12 cellular contexts compared by ENCODE assay signal in genomic region chr9:109859447-109859846, GRCh38.
A peak's percentile ranks its signal among the peaks of the same experiment; 100 is the strongest.
DNase-seq lines count a peak whose midpoint lies in the region; ATAC-seq, FAIRE-seq and TF ChIP-seq lines count a peak whose summit lies in the region.
"Had no signal": no experiment of that assay in that cellular context is flagged by ENCODE, and none has a peak within 500 bp of the region (broad histone marks: within the 10 kb centered on the region; RNA-seq: fewer than 3 reads in every experiment).

No MANE protein-coding gene starts in this region.

- H3K27me3 Mint-ChIP-seq in progenitor cell of endocrine pancreas: peaks cover 9% of the 10 kb centered on the region

- no peaks in the 10 kb centered on the region for H3K79me2 ChIP-seq in HepG2 (ENCODE audit: insufficient read depth, low read length)
- no peaks in the 10 kb centered on the region for H3K79me2 ChIP-seq in PC-9 (ENCODE audit: low read depth)

- no peaks in the 10 kb centered on the region for H3K9me2 ChIP-seq in PC-9 (ENCODE audit: insufficient read depth)

- H3K27me3 ChIP-seq in right lobe of liver (no peaks in the 10 kb centered on the region), HepG2 (ENCODE audit: control insufficient read depth in 1 of 2, insufficient read depth in 2 of 2, low read length in 2 of 2) (no peaks in the 10 kb centered on the region), PC-9 (ENCODE audit: insufficient read depth, low read depth) (no peaks in the 10 kb centered on the region)
- H3K27me3 ChIP-seq: upper lobe of left lung had no signal

- H4K20me1 ChIP-seq in HepG2 (ENCODE audit: insufficient read depth, low read length): no peaks in the 10 kb centered on the region
- no peaks in the 10 kb centered on the region for H4K20me1 ChIP-seq in PC-9 (ENCODE audit: insufficient read depth)

- no peak overlapping the region for H3K4me3 Mint-ChIP-seq in progenitor cell of endocrine pancreas (ENCODE audit: low read depth)
- H3K4me3 Mint-ChIP-seq: effector memory CD8-positive, alpha-beta T cell had no signal

- H3K4me1 ChIP-seq in right lobe of liver (peaks cover 0 to 3% (median 0%) of the 10 kb centered on the region in 4 donors), HepG2 (ENCODE audit: insufficient read depth, low read length) (no peaks in the 10 kb centered on the region), PC-9 (replicated peaks; ENCODE audit: insufficient read depth) (no peaks in the 10 kb centered on the region)

- no peak for TF ChIP-seq RAD21 in HepG2 (CRISPR knock-in tag; IDR thresholded peaks at IDR 0.05)

- no peak for FAIRE-seq in HepG2 (lab: Jason Lieb, UNC)

- TF ChIP-seq CTCF in right lobe of liver (IDR thresholded peaks at IDR 0.05): peak; percentile 4 to 22 (median 14)
- no peak for TF ChIP-seq CTCF in HepG2 (CRISPR knock-in tag; IDR thresholded peaks at IDR 0.05)
- TF ChIP-seq CTCF in PC-9 (conservative IDR thresholded peaks at IDR 0.05): peak; percentile 55
- peak; percentile 51 for TF ChIP-seq CTCF in fibroblast of mammary gland (conservative IDR thresholded peaks at IDR 0.05; ENCODE audit: control insufficient read depth, insufficient read depth, low read depth, low read length)
- no peak for TF ChIP-seq CTCF in progenitor cell of endocrine pancreas (IDR thresholded peaks at IDR 0.05; ENCODE audit: unreplicated experiment)

- DNase-seq in right lobe of liver (no peak), HepG2 (ENCODE audit: low spot score) (no peak), PC-9 (no peak), fibroblast of mammary gland (ENCODE audit: low read depth) (no peak), NCI-H2196 treated with DMSO at 0.1 percent for 48 hours (lab: John Stamatoyannopoulos, UW; ENCODE audit: unreplicated experiment) (no peak), SKM-1 treated with dmso at 0.1 percent for 144 hours (lab: John Stamatoyannopoulos, UW; ENCODE audit: unreplicated experiment) (no peak), progenitor cell of endocrine pancreas (ENCODE audit: low spot score, unreplicated experiment) (no peak)
- DNase-seq: effector memory CD8-positive, alpha-beta T cell; NCI-H2029; T1000; upper lobe of left lung had no signal

- TF ChIP-seq EP300 in HepG2 (IDR thresholded peaks at IDR 0.05; ENCODE audit: low read depth in 2 of 2, low read length in 2 of 2) (no peak), HepG2 (CRISPR knock-in tag; IDR thresholded peaks at IDR 0.05; ENCODE audit: borderline replicate concordance) (no peak)

- no peaks in the 10 kb centered on the region for H3K9me3 ChIP-seq in right lobe of liver
- H3K9me3 ChIP-seq in HepG2 (ENCODE audit: low read length): no peaks in the 10 kb centered on the region
- H3K9me3 ChIP-seq in PC-9 (ENCODE audit: insufficient read depth, low read depth): no peaks in the 10 kb centered on the region
- H3K9me3 ChIP-seq: upper lobe of left lung had no signal

- POLR2A ChIA-PET in HepG2 (lab: Yijun Ruan, JAX) (no interaction called here), PC-9 (lab: Charles Lee; ENCODE audit: unreplicated experiment) (no interaction called here)

- no peak overlapping the region for H3K27ac Mint-ChIP-seq in progenitor cell of endocrine pancreas
- H3K27ac Mint-ChIP-seq: effector memory CD8-positive, alpha-beta T cell had no signal

- no TSS peak for BruUV-seq in HepG2 (replicated peaks; lab: Mats Ljungman, UMichigan)
- no TSS peak for BruUV-seq in PC-9 (replicated peaks; lab: Mats Ljungman, UMichigan)

- intact Hi-C loops in right lobe of liver (cut with DNase I) (no loop called here), HepG2 (cut with micrococcal nuclease; ENCODE audit: unreplicated experiment) (no loop called here), PC-9 (cut with micrococcal nuclease; ENCODE audit: unreplicated experiment) (no loop called here)

- no peaks in the 10 kb centered on the region for H3K36me3 Mint-ChIP-seq in progenitor cell of endocrine pancreas (ENCODE audit: insufficient read depth)

- H3K9ac ChIP-seq in HepG2 (ENCODE audit: insufficient read depth, low read depth, low read length): no peak overlapping the region

- no peaks in the 10 kb centered on the region for H3K4me1 Mint-ChIP-seq in progenitor cell of endocrine pancreas (ENCODE audit: low read depth)

- 53% methylated on average over 2 of the region's 2 CpGs for WGBS in right lobe of liver (ENCODE audit: insufficient coverage, low coverage, low lambda C conversion rate, missing lambda C conversion rate)
- WGBS in HepG2 (ENCODE audit: low lambda C conversion rate): 31% methylated on average over 2 of the region's 2 CpGs

- H3K9me3 Mint-ChIP-seq in progenitor cell of endocrine pancreas (ENCODE audit: low read depth): no peaks in the 10 kb centered on the region
- H3K9me3 Mint-ChIP-seq: effector memory CD8-positive, alpha-beta T cell had no signal

- no peaks in the 10 kb centered on the region for H3F3A ChIP-seq in PC-9 (ENCODE audit: insufficient read depth, low read depth)

- H3K4me3 ChIP-seq in right lobe of liver: no peak overlapping the region
- H3K4me3 ChIP-seq in HepG2 (replicated peaks in 1 of 3; ENCODE audit: insufficient read depth in 1 of 3, low read depth in 2 of 3, low read length in 3 of 3): no peak overlapping the region
- H3K4me3 ChIP-seq in PC-9: no peak overlapping the region
- no peak overlapping the region for H3K4me3 ChIP-seq in fibroblast of mammary gland (ENCODE audit: control insufficient read depth, low read depth, low read length)
- H3K4me3 ChIP-seq: upper lobe of left lung had no signal

- CTCF ChIA-PET in HepG2 (lab: Yijun Ruan, JAX; ENCODE audit: low intra/inter-chr PET ratio, low total read pairs): no interaction called here
- CTCF ChIA-PET in PC-9 (lab: Charles Lee): interaction anchor here (0.6 kb wide), 1 partner anchor 226 kb away, joined by 7 read pairs; no protein-coding TSS in a partner anchor

- ATAC-seq in right lobe of liver (no peak), HepG2 (no peak), HG03521 (IDR thresholded peaks at IDR 0.05; ENCODE audit: unreplicated experiment) (no peak)
- ATAC-seq: effector memory CD8-positive, alpha-beta T cell had no signal

- H3K36me3 ChIP-seq in right lobe of liver (no peaks in the 10 kb centered on the region), HepG2 (replicated peaks in 1 of 2; ENCODE audit: control insufficient read depth in 1 of 2, insufficient read depth in 2 of 2, low read length in 2 of 2) (no peaks in the 10 kb centered on the region), PC-9 (ENCODE audit: low read depth) (no peaks in the 10 kb centered on the region)
- H3K36me3 ChIP-seq: upper lobe of left lung had no signal

- H3K27ac ChIP-seq in right lobe of liver (no peak overlapping the region), HepG2 (ENCODE audit: extremely low read length, insufficient read depth, low read length) (no peak overlapping the region), PC-9 (no peak overlapping the region)

- in situ Hi-C loops in HepG2 (cut with HindIII; ENCODE audit: extremely low pct_ligation_motif_present, low pct_unique_long_range_greater_than_20kb): no loop called here

- TF ChIP-seq POLR2A in right lobe of liver (IDR thresholded peaks at IDR 0.05) (no peak), HepG2 (IDR thresholded peaks at IDR 0.05; ENCODE audit: insufficient read depth in 1 of 2, low read depth in 2 of 2, low read length in 2 of 2) (no peak)

- H2AFZ ChIP-seq in HepG2 (ENCODE audit: low read length): no peak overlapping the region
- H2AFZ ChIP-seq in PC-9: no peak overlapping the region

- H3K4me2 ChIP-seq in HepG2 (ENCODE audit: low read depth, low read length) (no peak overlapping the region), PC-9 (no peak overlapping the region)

TF ChIP-seq in HepG2, 621 proteins besides CTCF, POLR2A, EP300 and RAD21:
- no peak for TF ChIP-seq ZNF761 (CRISPR knock-in tag; conservative IDR thresholded peaks at IDR 0.05)
- no peak for TF ChIP-seq RBM39 (IDR thresholded peaks at IDR 0.05; ENCODE audit: low read depth, low read length, poor library complexity, severe bottlenecking)
- no peak for TF ChIP-seq WIZ (CRISPR knock-in tag; IDR thresholded peaks at IDR 0.05)
- TF ChIP-seq ZBTB39 (CRISPR knock-in tag; IDR thresholded peaks at IDR 0.05): no peak
- TF ChIP-seq HNRNPL (IDR thresholded peaks at IDR 0.05; ENCODE audit: low read depth, low read length): no peak
- TF ChIP-seq EED (CRISPR knock-in tag; IDR thresholded peaks at IDR 0.05): no peak

Comparison
In these comparisons a context has a peak if more than half of its experiments do, and no peak if none do; other contexts are left out.
1. CTCF ChIP-seq: peak in right lobe of liver (4 of 4), PC-9 (single experiment) and fibroblast of mammary gland (single experiment); none in HepG2 (single experiment) and progenitor cell of endocrine pancreas (single experiment).